Comparison of ENCODE assay signal across 8 cellular contexts in genomic region chr13:112690242-112690943, GRCh38. TPM values are rescaled to one million over a fixed set of nuclear protein-coding genes. Genes with fewer than 3 reads are reported as not detected.
DNase-seq lines count a peak whose midpoint lies in the region; ATAC-seq, FAIRE-seq and TF ChIP-seq lines count a peak whose summit lies in the region.

No MANE protein-coding gene starts in this region.

- peak overlapping the region; percentile 23 for H3K27ac ChIP-seq in A673 (ENCODE audit: low read depth, low read length, poor library complexity, severe bottlenecking)

- TF ChIP-seq CTCF in A673 (conservative IDR thresholded peaks at IDR 0.05; ENCODE audit: low read depth, low read length), result no peak

- H3K9me3 ChIP-seq in A673 (ENCODE audit: low read depth, low read length, poor library complexity, severe bottlenecking) (no peaks in the 10 kb centered on the region), adipocyte (ENCODE audit: control insufficient read depth, low read length) (no peaks in the 10 kb centered on the region)

- BruUV-seq in A673 (replicated peaks; lab: Mats Ljungman, UMichigan), result no TSS peak

- POLR2A ChIA-PET in A673 (lab: Charles Lee; ENCODE audit: low non-redundant PET), result interaction anchor here (0.6 kb wide), 1 partner anchor 175 kb away, joined by 13 read pairs; no protein-coding TSS in a partner anchor

- TF ChIP-seq POLR2A in GM12892 (IDR thresholded peaks at IDR 0.05; ENCODE audit: low read depth, low read length), result peak; percentile 4; the same call in 1 of the 2 replicates

- peak; percentile 24 for ATAC-seq in HG02763 (IDR thresholded peaks at IDR 0.05; ENCODE audit: unreplicated experiment)
- no peak for ATAC-seq in sciatic nerve

- H3K4me1 ChIP-seq in A673 (ENCODE audit: insufficient read depth, low read length, poor library complexity, severe bottlenecking), result no peaks in the 10 kb centered on the region
- H3K4me1 ChIP-seq in adipocyte (ENCODE audit: control insufficient read depth, insufficient read depth, low read length), result peaks cover 23% of the 10 kb centered on the region

- intact Hi-C loops in A673 (cut with micrococcal nuclease; ENCODE audit: unreplicated experiment) (no loop called here), sciatic nerve (cut with DNase I) (no loop called here)

- CTCF ChIA-PET in A673 (lab: Charles Lee), result no interaction called here

- DNase-seq in A673 (ENCODE audit: low spot score), result no peak
- DNase-seq in GM12892 (ENCODE audit: insufficient read length), result no peak
- DNase-seq in NCI-H69 (lab: John Stamatoyannopoulos, UW), result peak; percentile 88
- peak; percentile 55 for DNase-seq in adipocyte (ENCODE audit: low read depth)
- peak; percentile 59 for DNase-seq in hepatic stellate cell (ENCODE audit: low spot score)
- peak; percentile 74 for DNase-seq in sciatic nerve (ENCODE audit: low spot score)
- no peak for DNase-seq in DMS153 (lab: John Stamatoyannopoulos, UW)

- H3K27me3 ChIP-seq in A673 (replicated peaks; ENCODE audit: insufficient read depth, low read depth, low read length, poor library complexity) (peaks cover 14% of the 10 kb centered on the region), adipocyte (replicated peaks; ENCODE audit: control insufficient read depth, insufficient read depth, low read length) (no peaks in the 10 kb centered on the region)

- peak overlapping the region; percentile 63 for H3K4me3 ChIP-seq in A673 (ENCODE audit: low read depth, low read length, poor library complexity, severe bottlenecking)
- H3K4me3 ChIP-seq in adipocyte (ENCODE audit: low read length), result peak overlapping the region; percentile 86

- H3K36me3 ChIP-seq in A673 (ENCODE audit: insufficient read depth, low read length, poor library complexity, severe bottlenecking) (no peaks in the 10 kb centered on the region), adipocyte (ENCODE audit: control insufficient read depth, insufficient read depth, low read length, severe bottlenecking) (no peaks in the 10 kb centered on the region)

- FAIRE-seq in GM12892 (lab: Jason Lieb, UNC), result no peak

- H3K9ac ChIP-seq in adipocyte (ENCODE audit: low read length), result peak overlapping the region; percentile 88

RNA-seq across cellular contexts. Expression of gene ATP11A, which starts 0.6 kb away (rescaled TPM):
- 9.4 and 11.8 TPM in 2 replicates for total RNA-seq in A673 (2021)
- polyA plus RNA-seq in GM12892 (2012; ENCODE audit: missing spikeins), result 18.7 TPM
- total RNA-seq in sciatic nerve, result 75.6 TPM

Comparison
In these comparisons a context has a peak if more than half of its experiments do, and no peak if none do; other contexts are left out.
1. DNase-seq: peak in NCI-H69 (single experiment), adipocyte (single experiment), hepatic stellate cell (single experiment) and sciatic nerve (single experiment); none in A673 (single experiment), GM12892 (single experiment) and DMS153 (single experiment).